Comparison of ENCODE assay signal across 36 cellular contexts in genomic region chr12:53611304-53611703, GRCh38.
"Had no signal": no experiment of that assay in that cellular context is flagged by ENCODE, and none has a peak within 500 bp of the region (broad histone marks: within the 10 kb centered on the region; RNA-seq: fewer than 3 reads in every experiment).

No MANE protein-coding gene starts in this region.

- H3K9me3 ChIP-seq: adrenal gland, body of pancreas, breast epithelium had no signal

- H3K4me3 ChIP-seq: adrenal gland, body of pancreas, breast epithelium had no signal

- DNase-seq: activated B cell treated with CpG ODN at 0.5 μM for 24 hours; activated CD4-positive, alpha-beta memory T cell treated with anti-CD3 and anti-CD28 coated beads for 36 hours; activated CD4-positive, alpha-beta T cell treated with anti-CD3 and anti-CD28 coated beads for 4 hours; activated CD4-positive, alpha-beta T cell treated with anti-CD3 and anti-CD28 coated beads, Interleukin-2, amount 10 ng/mL, durations not matched to agents 24 days and 14 days; activated CD4-positive, alpha-beta T cell treated with anti-CD3 and anti-CD28 coated beads, Interleukin-2, amount 50 U/mL, for 1 hour; activated CD4-positive, alpha-beta T cell treated with anti-CD3 and anti-CD28 coated beads, Interleukin-2, amount 50 U/mL, for 4 hours; activated CD4-positive, CD25-positive, alpha-beta regulatory T cell treated with anti-CD3 and anti-CD28 coated beads, Interleukin-2, amount 50 U/mL, for 72 hours; activated CD8-positive, alpha-beta memory T cell treated with anti-CD3 and anti-CD28 coated beads, Interleukin-2, amount 50 U/mL, for 4 hours; activated CD8-positive, alpha-beta T cell treated with anti-CD3 and anti-CD28 coated beads for 36 hours; activated effector memory CD4-positive, alpha-beta T cell treated with anti-CD3 and anti-CD28 coated beads, Interleukin-2, amount 50 U/mL, for 16 hours; activated gamma-delta T cell treated with Interleukin-2 at 50 U/mL for 16 hours; activated naive CD4-positive, alpha-beta T cell; activated naive CD4-positive, alpha-beta T cell treated with anti-CD3 and anti-CD28 coated beads for 36 hours; activated naive CD4-positive, alpha-beta T cell treated with anti-CD3 and anti-CD28 coated beads, Interleukin-2, amount 50 U/mL, for 16 hours; activated naive CD8-positive, alpha-beta T cell treated with anti-CD3 and anti-CD28 coated beads for 36 hours; activated T-cell treated with anti-CD3 and anti-CD28 coated beads for 4 hours; activated T-cell treated with anti-CD3 and anti-CD28 coated beads, Interleukin-2, amount 50 U/mL, for 1 hour; activated T-cell treated with anti-CD3 and anti-CD28 coated beads, Interleukin-2, amount 50 U/mL, for 4 hours; activated T-cell treated with anti-CD3 and anti-CD28 coated beads, Interleukin-2, amount 50 U/mL, for 72 hours; adrenal gland; amniotic stem cell; aorta; body of pancreas; brain microvascular endothelial cell; central memory CD4-positive, alpha-beta T cell; T-helper 2 cell; T-helper 9 cell had no signal

- H3K27ac ChIP-seq: adrenal gland, body of pancreas, brain microvascular endothelial cell, breast epithelium, VCaP had no signal

- H3K27me3 Mint-ChIP-seq: activated B cell treated with CpG ODN at 0.5 μM for 24 hours; activated CD4-positive, alpha-beta memory T cell treated with anti-CD3 and anti-CD28 coated beads for 36 hours; activated CD4-positive, alpha-beta T cell treated with anti-CD3 and anti-CD28 coated beads, Interleukin-2, amount 10 ng/mL, durations not matched to agents 24 days and 14 days; activated CD8-positive, alpha-beta T cell treated with anti-CD3 and anti-CD28 coated beads for 36 hours; activated naive CD8-positive, alpha-beta T cell treated with anti-CD3 and anti-CD28 coated beads for 36 hours; activated T-helper 17 cell treated with anti-CD3 and anti-CD28 coated beads, Interleukin-2, amount 50 U/mL, for 72 hours had no signal

- H3K9me3 Mint-ChIP-seq: activated B cell treated with CpG ODN at 0.5 μM for 24 hours; activated CD4-positive, alpha-beta memory T cell treated with anti-CD3 and anti-CD28 coated beads for 36 hours; activated CD4-positive, alpha-beta T cell treated with anti-CD3 and anti-CD28 coated beads, Interleukin-2, amount 10 ng/mL, durations not matched to agents 24 days and 14 days; activated CD8-positive, alpha-beta T cell treated with anti-CD3 and anti-CD28 coated beads for 36 hours; activated naive CD4-positive, alpha-beta T cell treated with anti-CD3 and anti-CD28 coated beads for 36 hours; activated naive CD4-positive, alpha-beta T cell treated with anti-CD3 and anti-CD28 coated beads, Interleukin-2, amount 50 U/mL, for 72 hours; activated naive CD8-positive, alpha-beta T cell treated with anti-CD3 and anti-CD28 coated beads for 36 hours; activated T-cell treated with anti-CD3 and anti-CD28 coated beads, Interleukin-2, amount 50 U/mL, for 4 hours; activated T-cell treated with anti-CD3 and anti-CD28 coated beads, Interleukin-2, amount 50 U/mL, for 72 hours; activated T-helper 1 cell treated with anti-CD3 and anti-CD28 coated beads, Interleukin-12 subunit alpha, Interleukin-12 subunit beta, Interleukin-2, Interleukin-4 antibody, amounts not matched to agents 30 ng/mL and 10 ng/mL and 1 ng/mL, durations not matched to agents 14 hours and 24 hours and 36 hours; activated T-helper 17 cell treated with anti-CD3 and anti-CD28 coated beads, Interleukin-2, amount 50 U/mL, for 72 hours; T-helper 2 cell treated with Interferon-gamma antibody and Interleukin-4, amounts not matched to agents 5 μg/mL and 100 μg/mL, for 36 hours had no signal

- ATAC-seq: activated CD8-positive, alpha-beta T cell treated with anti-CD3 and anti-CD28 coated beads for 36 hours; activated naive CD4-positive, alpha-beta T cell treated with anti-CD3 and anti-CD28 coated beads, Interleukin-2, amount 50 U/mL, for 72 hours; activated T-cell treated with anti-CD3 and anti-CD28 coated beads, Interleukin-2, amount 50 U/mL, for 4 hours; activated T-cell treated with anti-CD3 and anti-CD28 coated beads, Interleukin-2, amount 50 U/mL, for 72 hours; activated T-helper 17 cell treated with anti-CD3 and anti-CD28 coated beads, Interleukin-2, amount 50 U/mL, for 72 hours; body of pancreas had no signal

- H3K36me3 Mint-ChIP-seq: activated naive CD4-positive, alpha-beta T cell treated with anti-CD3 and anti-CD28 coated beads, Interleukin-2, amount 50 U/mL, for 72 hours had no signal

- H3K36me3 ChIP-seq: brain microvascular endothelial cell, breast epithelium had no signal

- H3K4me3 Mint-ChIP-seq: activated B cell treated with CpG ODN at 0.5 μM for 24 hours; activated CD4-positive, alpha-beta memory T cell treated with anti-CD3 and anti-CD28 coated beads for 36 hours; activated CD4-positive, alpha-beta T cell treated with anti-CD3 and anti-CD28 coated beads, Interleukin-2, amount 10 ng/mL, durations not matched to agents 24 days and 14 days; activated CD8-positive, alpha-beta T cell treated with anti-CD3 and anti-CD28 coated beads for 36 hours; activated naive CD4-positive, alpha-beta T cell treated with anti-CD3 and anti-CD28 coated beads for 36 hours; activated naive CD8-positive, alpha-beta T cell treated with anti-CD3 and anti-CD28 coated beads for 36 hours; activated T-cell treated with anti-CD3 and anti-CD28 coated beads, Interleukin-2, amount 50 U/mL, for 4 hours; activated T-cell treated with anti-CD3 and anti-CD28 coated beads, Interleukin-2, amount 50 U/mL, for 72 hours; activated T-helper 1 cell treated with anti-CD3 and anti-CD28 coated beads, Interleukin-12 subunit alpha, Interleukin-12 subunit beta, Interleukin-2, Interleukin-4 antibody, amounts not matched to agents 30 ng/mL and 10 ng/mL and 1 ng/mL, durations not matched to agents 14 hours and 24 hours and 36 hours; activated T-helper 17 cell treated with anti-CD3 and anti-CD28 coated beads, Interleukin-2, amount 50 U/mL, for 72 hours; T-helper 2 cell treated with Interferon-gamma antibody and Interleukin-4, amounts not matched to agents 5 μg/mL and 100 μg/mL, for 36 hours had no signal

- H3K27me3 ChIP-seq: adrenal gland, body of pancreas, brain microvascular endothelial cell, breast epithelium had no signal

- FAIRE-seq: astrocyte, colon, TTC549 had no signal

- H3K4me1 ChIP-seq: body of pancreas, breast epithelium had no signal

- H3K27ac Mint-ChIP-seq: activated B cell treated with CpG ODN at 0.5 μM for 24 hours; activated CD4-positive, alpha-beta memory T cell treated with anti-CD3 and anti-CD28 coated beads for 36 hours; activated CD4-positive, alpha-beta T cell treated with anti-CD3 and anti-CD28 coated beads, Interleukin-2, amount 10 ng/mL, durations not matched to agents 24 days and 14 days; activated CD8-positive, alpha-beta T cell treated with anti-CD3 and anti-CD28 coated beads for 36 hours; activated naive CD4-positive, alpha-beta T cell treated with anti-CD3 and anti-CD28 coated beads for 36 hours; activated naive CD4-positive, alpha-beta T cell treated with anti-CD3 and anti-CD28 coated beads, Interleukin-2, amount 50 U/mL, for 72 hours; activated naive CD8-positive, alpha-beta T cell treated with anti-CD3 and anti-CD28 coated beads for 36 hours; activated T-cell treated with anti-CD3 and anti-CD28 coated beads, Interleukin-2, amount 50 U/mL, for 72 hours; activated T-helper 1 cell treated with anti-CD3 and anti-CD28 coated beads, Interleukin-12 subunit alpha, Interleukin-12 subunit beta, Interleukin-2, Interleukin-4 antibody, amounts not matched to agents 30 ng/mL and 10 ng/mL and 1 ng/mL, durations not matched to agents 14 hours and 24 hours and 36 hours; activated T-helper 17 cell treated with anti-CD3 and anti-CD28 coated beads, Interleukin-2, amount 50 U/mL, for 72 hours; T-helper 2 cell treated with Interferon-gamma antibody and Interleukin-4, amounts not matched to agents 5 μg/mL and 100 μg/mL, for 36 hours had no signal

- H3K4me1 Mint-ChIP-seq: activated T-helper 17 cell treated with anti-CD3 and anti-CD28 coated beads, Interleukin-2, amount 50 U/mL, for 72 hours had no signal
